26 cellular contexts compared by ENCODE assay signal in genomic region chr3:115388166-115388565, GRCh38.
A peak's percentile ranks its signal among the peaks of the same experiment; 100 is the strongest.
DNase-seq lines count a peak whose midpoint lies in the region; ATAC-seq, FAIRE-seq and TF ChIP-seq lines count a peak whose summit lies in the region.
"Had no signal": no experiment of that assay in that cellular context is flagged by ENCODE, and none has a peak within 500 bp of the region (broad histone marks: within the 10 kb centered on the region; RNA-seq: fewer than 3 reads in every experiment).

No MANE protein-coding gene starts in this region.

- H3K27me3 ChIP-seq in GM23248 (replicated peaks; ENCODE audit: insufficient read depth), result no peaks in the 10 kb centered on the region
- no peaks in the 10 kb centered on the region for H3K27me3 ChIP-seq in right atrium auricular region

- H3K4me3 Mint-ChIP-seq in progenitor cell of endocrine pancreas (ENCODE audit: low read depth), result no peak overlapping the region
- H3K4me3 Mint-ChIP-seq: activated CD8-positive, alpha-beta T cell treated with anti-CD3 and anti-CD28 coated beads, Interleukin-2, amount 10 ng/mL, durations not matched to agents 7 days and 5 days; activated naive CD8-positive, alpha-beta T cell treated with anti-CD3 and anti-CD28 coated beads, Interleukin-2, amount 50 U/mL, for 24 hours; activated T-cell treated with anti-CD3 and anti-CD28 coated beads, Interleukin-2, amount 50 U/mL, for 4 hours; CD4-positive, alpha-beta T cell; GM23338; naive thymus-derived CD4-positive, alpha-beta T cell had no signal

- H3K27ac ChIP-seq in GM23248, result no peak overlapping the region
- peak overlapping the region; percentile 39 to 78 for H3K27ac ChIP-seq in right atrium auricular region

- H3K9ac ChIP-seq in GM23248, result no peak overlapping the region
- H3K9ac ChIP-seq: SK-N-SH had no signal

- H3K4me2 ChIP-seq in GM23248 (ENCODE audit: unreplicated experiment), result no peak overlapping the region
- H3K4me2 ChIP-seq: GM23338, SK-N-SH had no signal

- no peaks in the 10 kb centered on the region for H3K36me3 Mint-ChIP-seq in progenitor cell of endocrine pancreas (ENCODE audit: insufficient read depth)
- H3K36me3 Mint-ChIP-seq: naive thymus-derived CD4-positive, alpha-beta T cell had no signal

- no peaks in the 10 kb centered on the region for H3K27me3 Mint-ChIP-seq in progenitor cell of endocrine pancreas
- H3K27me3 Mint-ChIP-seq: activated naive CD8-positive, alpha-beta T cell treated with anti-CD3 and anti-CD28 coated beads, Interleukin-2, amount 50 U/mL, for 24 hours; CD4-positive, alpha-beta T cell had no signal

- peak; percentile 55 for FAIRE-seq in endometrium (lab: Jason Lieb, UNC)
- FAIRE-seq: islet of Langerhans, RCC 7860 had no signal

- no peaks in the 10 kb centered on the region for H4K20me1 ChIP-seq in GM23248 (ENCODE audit: insufficient read depth)

- H3K36me3 ChIP-seq in GM23248 (ENCODE audit: low read depth), result no peaks in the 10 kb centered on the region
- H3K36me3 ChIP-seq in right atrium auricular region, result no peaks in the 10 kb centered on the region

- no peaks in the 10 kb centered on the region for H3K9me3 ChIP-seq in GM23248 (ENCODE audit: low read depth)
- no peaks in the 10 kb centered on the region for H3K9me3 ChIP-seq in right atrium auricular region
- H3K9me3 ChIP-seq: SK-N-SH had no signal

- peak; percentile 18 for DNase-seq in GM23248
- DNase-seq in right atrium auricular region (ENCODE audit: low spot score), result no peak
- no peak for DNase-seq in progenitor cell of endocrine pancreas (ENCODE audit: low spot score, unreplicated experiment)
- DNase-seq in DMS 273 (lab: John Stamatoyannopoulos, UW; ENCODE audit: unreplicated experiment), result no peak
- DNase-seq in activated CD8-positive, alpha-beta memory T cell treated with anti-CD3 and anti-CD28 coated beads, Interleukin-2, amount 50 U/mL, for 4 hours, result no peak
- DNase-seq: activated CD8-positive, alpha-beta T cell treated with anti-CD3 and anti-CD28 coated beads, Interleukin-2, amount 10 ng/mL, durations not matched to agents 7 days and 5 days; activated naive CD8-positive, alpha-beta T cell treated with anti-CD3 and anti-CD28 coated beads, Interleukin-2, amount 50 U/mL, for 24 hours; activated T-cell treated with anti-CD3 and anti-CD28 coated beads, Interleukin-2, amount 50 U/mL, for 4 hours; CD4-positive, alpha-beta T cell; central memory CD4-positive, alpha-beta T cell; DMS53; KG1; mammary epithelial cell; naive thymus-derived CD4-positive, alpha-beta T cell; NCI-H2029 treated with DMSO at 0.1 percent for 48 hours; NCI-H446 treated with DMSO at 0.1 percent for 48 hours; NK-92 treated with Interleukin-12 subunit alpha and Interleukin-12 subunit beta, amount 100 ng/mL, for 24 hours; SK-N-SH; substantia nigra; T-helper 9 cell had no signal

- WGBS in GM23248 (ENCODE audit: low coverage in 1 of 2, low lambda C conversion rate in 2 of 2, missing lambda C conversion rate in 2 of 2), 2 experiments, result 5 to 11% methylated on average over 1 of the region's 1 CpG

- H3K79me2 ChIP-seq in GM23248 (ENCODE audit: insufficient read depth), result no peaks in the 10 kb centered on the region

- H3K9me2 ChIP-seq in GM23248 (ENCODE audit: insufficient read depth), result no peaks in the 10 kb centered on the region
- H3K9me2 ChIP-seq: SK-N-SH had no signal

- H3K9me3 Mint-ChIP-seq in progenitor cell of endocrine pancreas (ENCODE audit: low read depth), result no peaks in the 10 kb centered on the region
- H3K9me3 Mint-ChIP-seq: activated naive CD8-positive, alpha-beta T cell treated with anti-CD3 and anti-CD28 coated beads, Interleukin-2, amount 50 U/mL, for 24 hours; activated T-cell treated with anti-CD3 and anti-CD28 coated beads, Interleukin-2, amount 50 U/mL, for 4 hours; CD4-positive, alpha-beta T cell; GM23338; naive thymus-derived CD4-positive, alpha-beta T cell had no signal

- in situ Hi-C loops in GM23248 (cut with MboI), result no loop called here

- H3K27ac Mint-ChIP-seq in progenitor cell of endocrine pancreas, result peak overlapping the region; percentile 21
- H3K27ac Mint-ChIP-seq: activated CD8-positive, alpha-beta T cell treated with anti-CD3 and anti-CD28 coated beads, Interleukin-2, amount 10 ng/mL, durations not matched to agents 7 days and 5 days; activated naive CD8-positive, alpha-beta T cell treated with anti-CD3 and anti-CD28 coated beads, Interleukin-2, amount 50 U/mL, for 24 hours; CD4-positive, alpha-beta T cell; GM23338; naive thymus-derived CD4-positive, alpha-beta T cell had no signal

- TF ChIP-seq CTCF in right atrium auricular region (IDR thresholded peaks at IDR 0.05) (no peak), progenitor cell of endocrine pancreas (IDR thresholded peaks at IDR 0.05; ENCODE audit: unreplicated experiment) (no peak)

- H3K4me1 ChIP-seq in GM23248 (ENCODE audit: insufficient read depth), result no peaks in the 10 kb centered on the region; the same call in 1 of the 2 replicates
- peaks cover 0 to 18% of the 10 kb centered on the region in 2 donors for H3K4me1 ChIP-seq in right atrium auricular region

- H3F3A ChIP-seq in GM23248 (ENCODE audit: insufficient read depth), result no peaks in the 10 kb centered on the region; the same call in 1 of the 2 replicates

- H2AFZ ChIP-seq in GM23248, result peak overlapping the region; percentile 20
- H2AFZ ChIP-seq: GM23338 had no signal

- ATAC-seq in HG02970 (IDR thresholded peaks at IDR 0.05; ENCODE audit: low FRiP score, unreplicated experiment), result no peak
- ATAC-seq in GM21367 (IDR thresholded peaks at IDR 0.05; ENCODE audit: unreplicated experiment), result no peak
- ATAC-seq: activated CD8-positive, alpha-beta T cell treated with anti-CD3 and anti-CD28 coated beads, Interleukin-2, amount 10 ng/mL, durations not matched to agents 7 days and 5 days; activated naive CD8-positive, alpha-beta T cell treated with anti-CD3 and anti-CD28 coated beads, Interleukin-2, amount 50 U/mL, for 24 hours; activated T-cell treated with anti-CD3 and anti-CD28 coated beads, Interleukin-2, amount 50 U/mL, for 4 hours; GM23338; naive thymus-derived CD4-positive, alpha-beta T cell had no signal

- H3K4me1 Mint-ChIP-seq in progenitor cell of endocrine pancreas (ENCODE audit: low read depth), result no peaks in the 10 kb centered on the region
- H3K4me1 Mint-ChIP-seq: activated naive CD8-positive, alpha-beta T cell treated with anti-CD3 and anti-CD28 coated beads, Interleukin-2, amount 50 U/mL, for 24 hours had no signal

- H3K4me3 ChIP-seq in GM23248, result no peak overlapping the region
- H3K4me3 ChIP-seq in right atrium auricular region, result no peak overlapping the region
- H3K4me3 ChIP-seq: GM23338 had no signal
